Comparison of ENCODE assay signal across 22 cellular contexts in the genomic region with DNA sequence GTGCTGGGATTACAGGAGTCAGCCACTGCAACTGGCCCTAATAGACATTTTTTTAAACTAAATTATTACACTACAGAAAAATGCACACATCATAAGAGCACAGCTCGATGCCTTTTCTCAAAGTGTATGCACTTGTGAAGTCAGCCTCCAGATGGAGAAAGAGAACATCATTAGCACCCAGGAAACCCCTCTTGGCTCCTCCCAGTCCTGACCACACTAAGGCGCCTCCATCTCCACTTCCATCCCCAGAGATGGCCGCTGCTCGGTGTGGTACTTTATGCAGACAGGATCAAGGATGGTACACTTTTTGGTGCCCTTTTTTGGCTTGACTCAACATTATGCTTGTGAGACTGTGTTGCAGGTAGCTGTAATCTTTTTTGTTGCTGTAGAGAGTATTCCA. TPM values are rescaled to one million over a fixed set of nuclear protein-coding genes. Genes with fewer than 3 reads are reported as not detected.
DNase-seq lines count a peak whose midpoint lies in the region; TF ChIP-seq lines count a peak whose summit lies in the region.
"Had no signal": no experiment of that assay in that cellular context is flagged by ENCODE, and none has a peak within 500 bp of the region (broad histone marks: within the 10 kb centered on the region; RNA-seq: fewer than 3 reads in every experiment).

No MANE protein-coding gene starts in this region.

- H4K20me1 ChIP-seq in Karpas-422 (ENCODE audit: insufficient read depth, low read depth, low read length) (no peaks in the 10 kb centered on the region), osteoblast (ENCODE audit: insufficient read depth, low read length) (no peaks in the 10 kb centered on the region)

- no peaks in the 10 kb centered on the region for H3K9me2 ChIP-seq in Karpas-422 (replicated peaks; ENCODE audit: insufficient read depth, low read length)

- no peak overlapping the region for H3K9ac ChIP-seq in Karpas-422 (ENCODE audit: low read length)
- H3K9ac ChIP-seq: GM23248 had no signal

- no peaks in the 10 kb centered on the region for H3K9me3 ChIP-seq in Karpas-422 (ENCODE audit: low read length)
- no peaks in the 10 kb centered on the region for H3K9me3 ChIP-seq in osteoblast (ENCODE audit: low read depth, low read length)
- H3K9me3 ChIP-seq: gastroesophageal sphincter, right lobe of liver, suprapubic skin, upper lobe of right lung had no signal

- H3K36me3 ChIP-seq in Karpas-422 (ENCODE audit: insufficient read depth, low read length) (no peaks in the 10 kb centered on the region), osteoblast (ENCODE audit: insufficient read depth, low read length) (no peaks in the 10 kb centered on the region)
- H3K36me3 ChIP-seq: gastroesophageal sphincter, right lobe of liver, suprapubic skin, upper lobe of right lung had no signal

- H3K79me2 ChIP-seq in Karpas-422 (ENCODE audit: low read length) (no peaks in the 10 kb centered on the region), osteoblast (ENCODE audit: insufficient read depth, low read length) (no peaks in the 10 kb centered on the region)

- no peaks in the 10 kb centered on the region for H3K27me3 ChIP-seq in Karpas-422 (ENCODE audit: low read length)
- no peaks in the 10 kb centered on the region for H3K27me3 ChIP-seq in osteoblast (ENCODE audit: insufficient read depth, low read length)
- H3K27me3 ChIP-seq: gastroesophageal sphincter, right lobe of liver, suprapubic skin, upper lobe of right lung had no signal

- H3K4me3 ChIP-seq in Karpas-422 (ENCODE audit: low read length) = no peak overlapping the region
- no peak overlapping the region for H3K4me3 ChIP-seq in osteoblast (ENCODE audit: insufficient read depth, low read length)
- H3K4me3 ChIP-seq: gastroesophageal sphincter, GM23248, right lobe of liver, suprapubic skin, upper lobe of right lung had no signal

- H3K4me2 ChIP-seq in Karpas-422 (ENCODE audit: low read depth, low read length, poor library complexity, severe bottlenecking) (no peak overlapping the region), osteoblast (ENCODE audit: insufficient read depth, low read length) (no peak overlapping the region)

- H2AFZ ChIP-seq in Karpas-422 (ENCODE audit: low read length) = no peak overlapping the region
- no peak overlapping the region for H2AFZ ChIP-seq in osteoblast (ENCODE audit: low read length)
- H2AFZ ChIP-seq: GM23248 had no signal

- no peak for TF ChIP-seq CTCF in osteoblast (IDR thresholded peaks at IDR 0.05; ENCODE audit: extremely low read depth, low read depth, low read length)

- peak; percentile 25 for DNase-seq in EH (ENCODE audit: low read depth)
- peak; percentile 48 for DNase-seq in Karpas-422
- DNase-seq in amniotic epithelial cell (ENCODE audit: low read depth) = peak; percentile 28
- peak; percentile 58 for DNase-seq in osteoblast (ENCODE audit: insufficient read length, low spot score, missing footprints)
- DNase-seq in GOT3 (lab: John Stamatoyannopoulos, UW) = no peak
- DNase-seq in OCI-M1 (lab: John Stamatoyannopoulos, UW) = no peak
- DNase-seq in occipital lobe (lab: John Stamatoyannopoulos, UW) = no peak
- DNase-seq: activated CD4-positive, alpha-beta memory T cell treated with anti-CD3 and anti-CD28 coated beads for 36 hours; activated CD8-positive, alpha-beta memory T cell treated with anti-CD3 and anti-CD28 coated beads, Interleukin-2, amount 50 U/mL, for 48 hours; dermis blood vessel endothelial cell; EL; GM23248; hippocampal formation; NCI-H1436 treated with DMSO at 0.1 percent for 48 hours; NCI-H446 treated with DMSO at 0.1 percent for 48 hours; right lobe of liver; SHP77 treated with DMSO at 0.1 percent for 48 hours; stimulated activated CD4-positive, alpha-beta T cell treated with anti-CD3 and anti-CD28 coated beads, Interleukin-4, amount 100 ng/mL, for 4 hours; T-cell; upper lobe of right lung had no signal

- H3K27ac ChIP-seq in Karpas-422 (ENCODE audit: low read length) (no peak overlapping the region), osteoblast (ENCODE audit: low read depth, low read length) (no peak overlapping the region)
- H3K27ac ChIP-seq: gastroesophageal sphincter, GM23248, right lobe of liver, suprapubic skin, upper lobe of right lung had no signal

- H3K4me1 ChIP-seq in Karpas-422 (ENCODE audit: low read length) (no peaks in the 10 kb centered on the region), osteoblast (ENCODE audit: insufficient read depth, low read length) (peaks cover 4% of the 10 kb centered on the region)
- H3K4me1 ChIP-seq: gastroesophageal sphincter, right lobe of liver, upper lobe of right lung had no signal

RNA-seq across cellular contexts. Expression of gene RRM2, which starts 34.8 kb away (rescaled TPM):
- total RNA-seq in Karpas-422 (2014; rRNA removed; shearing (Covaris generic); ENCODE audit: low replicate concordance) = 22.6 and 24.8 TPM in 2 replicates
- total RNA-seq in osteoblast (4.3 and 7.4 TPM in 2 replicates), occipital lobe (4.8 TPM)

Comparison
In these comparisons a context has a peak if more than half of its experiments do, and no peak if none do; other contexts are left out.
1. DNase-seq: peak in EH (single experiment), Karpas-422 (single experiment), amniotic epithelial cell (single experiment) and osteoblast (single experiment); none in GOT3 (single experiment), OCI-M1 (single experiment) and occipital lobe (single experiment).